ENCODE assay signal across 8 cellular contexts in the genomic region with DNA sequence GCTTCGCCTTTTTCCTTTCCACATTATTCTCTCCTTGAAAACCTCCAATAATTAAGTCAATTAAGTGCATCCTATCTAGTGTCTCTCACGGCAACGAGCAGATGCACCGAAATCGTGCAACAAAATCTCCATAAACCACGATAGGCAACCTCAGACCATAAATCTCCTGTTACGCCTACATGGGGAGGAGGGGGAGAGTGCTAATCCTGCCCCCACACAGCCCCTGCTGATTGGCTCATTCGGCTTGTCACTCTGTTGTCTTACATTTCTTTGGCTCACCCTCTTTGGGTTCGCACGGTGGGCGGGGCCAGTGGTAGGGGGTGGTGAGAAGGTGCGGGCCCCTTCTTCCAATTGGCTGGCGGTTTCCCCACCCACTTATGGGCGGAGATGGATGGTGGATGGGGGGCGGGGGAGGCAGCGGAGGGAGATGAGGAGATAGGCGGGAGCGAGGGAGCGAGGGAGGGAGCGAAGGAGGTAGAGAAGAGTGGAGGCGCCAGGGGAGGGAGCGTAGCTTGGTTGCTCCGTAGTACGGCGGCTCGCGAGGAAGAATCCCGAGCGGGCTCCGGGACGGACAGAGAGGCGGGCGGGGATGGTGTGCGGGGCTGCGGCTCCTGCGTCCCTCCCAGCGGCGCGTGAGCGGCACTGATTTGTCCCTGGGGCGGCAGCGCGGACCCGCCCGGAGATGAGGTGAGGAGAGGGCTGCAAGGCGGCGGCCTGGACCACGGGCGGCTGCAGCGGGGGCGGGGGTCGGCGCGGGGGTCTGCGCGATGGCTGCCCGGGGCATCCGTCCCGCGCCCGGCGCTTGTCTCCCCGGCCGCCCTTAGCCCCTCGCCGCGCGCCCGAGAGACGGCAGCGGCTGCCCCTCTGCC. TPM values are rescaled to one million over a fixed set of nuclear protein-coding genes. Genes with fewer than 3 reads are reported as not detected.
DNase-seq lines count a peak whose midpoint lies in the region; ATAC-seq and TF ChIP-seq lines count a peak whose summit lies in the region.

A gene (plus strand): TSS at position 475 of the 869 bp plus-strand sequence. CDS start 76,328 bp downstream, outside the sequence.

- H3K27me3 ChIP-seq in rectal smooth muscle tissue (ENCODE audit: control insufficient read depth, insufficient read depth, low read length) (no peaks in the 10 kb centered on the region), vagina (no peaks in the 10 kb centered on the region)

- no peaks in the 10 kb centered on the region for H3K9me3 ChIP-seq in vagina

- ATAC-seq in GM18502 (IDR thresholded peaks at IDR 0.05; ENCODE audit: poor library complexity, unreplicated experiment) = peak; percentile 88
- peak; percentile 84 for ATAC-seq in HG02981 (IDR thresholded peaks at IDR 0.05; ENCODE audit: unreplicated experiment)

- H3K4me1 ChIP-seq in rectal smooth muscle tissue (ENCODE audit: control insufficient read depth, insufficient read depth, low read length) (peaks cover 7% of the 10 kb centered on the region), vagina (peaks cover 48% of the 10 kb centered on the region)

- intact Hi-C loops in vagina (cut with DNase I) = loop anchor here (10.0 kb wide), 2 partner anchors 163 to 253 kb away; no protein-coding TSS in a partner anchor

- H3K27ac ChIP-seq in rectal smooth muscle tissue (ENCODE audit: low read depth, low read length) = peak within 1 kb of the TSS; percentile 95
- peak within 1 kb of the TSS; percentile 90 for H3K27ac ChIP-seq in vagina

- peak in 1 of 2 donors; percentile 95 for TF ChIP-seq POLR2A in vagina (IDR thresholded peaks at IDR 0.05)

- TF ChIP-seq CTCF in vagina (IDR thresholded peaks at IDR 0.05) = no peak

- DNase-seq in NCI-H2029 (lab: John Stamatoyannopoulos, UW) (peak; percentile 99), T-helper 9 cell (peak; percentile 100), astrocyte of the hippocampus (ENCODE audit: low read depth, low spot score) (peak; percentile 100), hepatic stellate cell (ENCODE audit: low spot score) (peak; percentile 96), vagina (ENCODE audit: extremely low spot score in 2 of 2) (peak; percentile 99 to 100)

- peak within 1 kb of the TSS; percentile 93 for H3K9ac ChIP-seq in rectal smooth muscle tissue (ENCODE audit: low read length)

- H3K4me3 ChIP-seq in rectal smooth muscle tissue (ENCODE audit: low read length) (peak within 1 kb of the TSS; percentile 99), vagina (peak within 1 kb of the TSS; percentile 85 to 91)

- H3K36me3 ChIP-seq in rectal smooth muscle tissue (ENCODE audit: control insufficient read depth, insufficient read depth, low read length) (no peaks in the 10 kb centered on the region), vagina (no peaks in the 10 kb centered on the region)

RNA-seq across cellular contexts. Expression of the gene that starts here (rescaled TPM):
- total RNA-seq in vagina = 46.9 TPM

Comparison
In these comparisons a context has a peak if more than half of its experiments do, and no peak if none do; other contexts are left out.
1. Peak in every context shown above with its lines: DNase-seq, ATAC-seq, H3K4me3 ChIP-seq and H3K27ac ChIP-seq.